23 cellular contexts compared by ENCODE assay signal in genomic region chr7:77413128-77413527, GRCh38. TPM values are rescaled to one million over a fixed set of nuclear protein-coding genes. Genes with fewer than 3 reads are reported as not detected.
A peak's percentile ranks its signal among the peaks of the same experiment; 100 is the strongest.
DNase-seq lines count a peak whose midpoint lies in the region; ATAC-seq, FAIRE-seq and TF ChIP-seq lines count a peak whose summit lies in the region.
"Had no signal": no experiment of that assay in that cellular context is flagged by ENCODE, and none has a peak within 500 bp of the region (broad histone marks: within the 10 kb centered on the region; RNA-seq: fewer than 3 reads in every experiment).

No MANE protein-coding gene starts in this region.

- H3K27me3 ChIP-seq in astrocyte (ENCODE audit: insufficient read depth, low read length) = no peaks in the 10 kb centered on the region
- H3K27me3 ChIP-seq in right atrium auricular region = no peaks in the 10 kb centered on the region

- TF ChIP-seq CTCF in astrocyte (IDR thresholded peaks at IDR 0.05; ENCODE audit: insufficient read depth, low read depth, low read length) (no peak), right atrium auricular region (IDR thresholded peaks at IDR 0.05) (no peak)

- CTCF ChIA-PET in activated naive CD4-positive, alpha-beta T cell treated with anti-CD3 and anti-CD28 coated beads, Interleukin-2, amount 10 ng/mL, durations not matched to agents 7 days and 5 days (lab: Charles Lee) = interaction anchor here (0.7 kb wide), 1 partner anchor 81 kb away, joined by 4 read pairs; no protein-coding TSS in a partner anchor

- no peaks in the 10 kb centered on the region for H3K36me3 ChIP-seq in astrocyte (ENCODE audit: insufficient read depth, low read length)
- no peaks in the 10 kb centered on the region for H3K36me3 ChIP-seq in right atrium auricular region

- ATAC-seq in naive B cell (ENCODE audit: low read depth in 2 of 2) (no peak), GM19452 (IDR thresholded peaks at IDR 0.05; ENCODE audit: unreplicated experiment) (no peak)
- ATAC-seq: activated CD8-positive, alpha-beta memory T cell treated with anti-CD3 and anti-CD28 coated beads, Interleukin-2, amount 10 ng/mL, durations not matched to agents 7 days and 5 days; Panc1 had no signal

- H3K4me3 ChIP-seq in astrocyte (ENCODE audit: insufficient read depth, low read depth, low read length) (no peak overlapping the region), right atrium auricular region (no peak overlapping the region)
- H3K4me3 ChIP-seq: skin epidermis had no signal

- FAIRE-seq in astrocyte (lab: Jason Lieb, UNC) = no peak

- no peak overlapping the region for H3K27ac Mint-ChIP-seq in activated naive CD4-positive, alpha-beta T cell treated with anti-CD3 and anti-CD28 coated beads, Interleukin-2, amount 50 U/mL, for 24 hours
- H3K27ac Mint-ChIP-seq in activated naive CD4-positive, alpha-beta T cell treated with anti-CD3 and anti-CD28 coated beads, Interleukin-2, amount 10 ng/mL, durations not matched to agents 7 days and 5 days = no peak overlapping the region
- H3K27ac Mint-ChIP-seq in astrocyte (ENCODE audit: unreplicated experiment) (peak overlapping the region; percentile 47), naive B cell (peak overlapping the region in 5 of 6 donors; percentile 82 to 93 (median 90))
- no peak overlapping the region for H3K27ac Mint-ChIP-seq in T-helper 2 cell treated with Interferon-gamma antibody and Interleukin-4, amounts not matched to agents 5 μg/mL and 100 μg/mL, for 36 hours
- H3K27ac Mint-ChIP-seq: activated CD8-positive, alpha-beta memory T cell treated with anti-CD3 and anti-CD28 coated beads, Interleukin-2, amount 10 ng/mL, durations not matched to agents 7 days and 5 days; activated naive CD8-positive, alpha-beta T cell treated with anti-CD3 and anti-CD28 coated beads, Interleukin-2, amount 10 ng/mL, durations not matched to agents 7 days and 5 days; mesothelial cell of epicardium; progenitor cell of endocrine pancreas had no signal

- no peak overlapping the region for H2AFZ ChIP-seq in astrocyte (ENCODE audit: low read depth, low read length)

- no peak for DNase-seq in activated naive CD4-positive, alpha-beta T cell treated with anti-CD3 and anti-CD28 coated beads, Interleukin-2, amount 10 ng/mL, durations not matched to agents 7 days and 5 days
- no peak for DNase-seq in astrocyte (ENCODE audit: low read depth)
- no peak for DNase-seq in naive B cell
- no peak for DNase-seq in right atrium auricular region (ENCODE audit: low spot score)
- no peak for DNase-seq in T-helper 2 cell treated with Interferon-gamma antibody and Interleukin-4, amounts not matched to agents 5 μg/mL and 100 μg/mL, for 36 hours (ENCODE audit: low spot score)
- DNase-seq in DMS 273 treated with DMSO at 0.1 percent for 48 hours (lab: John Stamatoyannopoulos, UW) = no peak
- DNase-seq: 8988T; activated CD8-positive, alpha-beta memory T cell treated with anti-CD3 and anti-CD28 coated beads, Interleukin-2, amount 10 ng/mL, durations not matched to agents 7 days and 5 days; activated naive CD8-positive, alpha-beta T cell treated with anti-CD3 and anti-CD28 coated beads, Interleukin-2, amount 10 ng/mL, durations not matched to agents 7 days and 5 days; GDM1; NCI-H1048; NCI-H1930; stimulated activated CD4-positive, alpha-beta T cell treated with anti-CD3 and anti-CD28 coated beads, Interleukin-2, amount 100 ng/mL, for 48 hours; T-helper 2 cell had no signal

- no peaks in the 10 kb centered on the region for H3K36me3 Mint-ChIP-seq in activated naive CD4-positive, alpha-beta T cell treated with anti-CD3 and anti-CD28 coated beads, Interleukin-2, amount 50 U/mL, for 24 hours
- H3K36me3 Mint-ChIP-seq in activated naive CD4-positive, alpha-beta T cell treated with anti-CD3 and anti-CD28 coated beads, Interleukin-2, amount 10 ng/mL, durations not matched to agents 7 days and 5 days = peaks cover 3% of the 10 kb centered on the region
- H3K36me3 Mint-ChIP-seq in astrocyte (ENCODE audit: low read depth, unreplicated experiment) (no peaks in the 10 kb centered on the region), naive B cell (no peaks in the 10 kb centered on the region)
- peaks cover 2% of the 10 kb centered on the region for H3K36me3 Mint-ChIP-seq in T-helper 2 cell treated with Interferon-gamma antibody and Interleukin-4, amounts not matched to agents 5 μg/mL and 100 μg/mL, for 36 hours (ENCODE audit: low read depth)
- H3K36me3 Mint-ChIP-seq: activated CD8-positive, alpha-beta memory T cell treated with anti-CD3 and anti-CD28 coated beads, Interleukin-2, amount 10 ng/mL, durations not matched to agents 7 days and 5 days; mesothelial cell of epicardium had no signal

- H3K9me3 Mint-ChIP-seq in activated naive CD4-positive, alpha-beta T cell treated with anti-CD3 and anti-CD28 coated beads, Interleukin-2, amount 50 U/mL, for 24 hours = no peaks in the 10 kb centered on the region
- no peaks in the 10 kb centered on the region for H3K9me3 Mint-ChIP-seq in activated naive CD4-positive, alpha-beta T cell treated with anti-CD3 and anti-CD28 coated beads, Interleukin-2, amount 10 ng/mL, durations not matched to agents 7 days and 5 days
- H3K9me3 Mint-ChIP-seq in astrocyte (ENCODE audit: unreplicated experiment) (no peaks in the 10 kb centered on the region), naive B cell (no peaks in the 10 kb centered on the region)
- no peaks in the 10 kb centered on the region for H3K9me3 Mint-ChIP-seq in T-helper 2 cell treated with Interferon-gamma antibody and Interleukin-4, amounts not matched to agents 5 μg/mL and 100 μg/mL, for 36 hours
- H3K9me3 Mint-ChIP-seq: activated naive CD8-positive, alpha-beta T cell treated with anti-CD3 and anti-CD28 coated beads, Interleukin-2, amount 10 ng/mL, durations not matched to agents 7 days and 5 days; mesothelial cell of epicardium; stimulated activated naive CD8-positive, alpha-beta T cell treated with anti-CD3 and anti-CD28 coated beads, Interleukin-15, Interleukin-2, amounts not matched to agents 100 ng/mL and 50 ng/mL, for 24 hours had no signal

- H3K27ac ChIP-seq in astrocyte (ENCODE audit: low read depth, low read length) (no peak overlapping the region), right atrium auricular region (no peak overlapping the region)
- H3K27ac ChIP-seq: HL-60, KMS-11 had no signal

- no peaks in the 10 kb centered on the region for H3K79me2 ChIP-seq in astrocyte (ENCODE audit: insufficient read depth, low read length)

- peaks cover 63% of the 10 kb centered on the region for H3K4me1 Mint-ChIP-seq in activated naive CD4-positive, alpha-beta T cell treated with anti-CD3 and anti-CD28 coated beads, Interleukin-2, amount 50 U/mL, for 24 hours
- peaks cover 28% of the 10 kb centered on the region for H3K4me1 Mint-ChIP-seq in activated naive CD4-positive, alpha-beta T cell treated with anti-CD3 and anti-CD28 coated beads, Interleukin-2, amount 10 ng/mL, durations not matched to agents 7 days and 5 days
- H3K4me1 Mint-ChIP-seq in astrocyte (ENCODE audit: low read depth, unreplicated experiment) (peaks cover 30% of the 10 kb centered on the region), naive B cell (peaks cover 43 to 84% (median 76%) of the 10 kb centered on the region in 3 donors)
- peaks cover 20% of the 10 kb centered on the region for H3K4me1 Mint-ChIP-seq in T-helper 2 cell treated with Interferon-gamma antibody and Interleukin-4, amounts not matched to agents 5 μg/mL and 100 μg/mL, for 36 hours (ENCODE audit: low read depth)

- H3K4me1 ChIP-seq in astrocyte (ENCODE audit: insufficient read depth, low read length) (peaks cover 24% of the 10 kb centered on the region), right atrium auricular region (peaks cover 0 to 9% of the 10 kb centered on the region in 2 donors)

- peak overlapping the region; percentile 30 for H3K4me3 Mint-ChIP-seq in activated naive CD4-positive, alpha-beta T cell treated with anti-CD3 and anti-CD28 coated beads, Interleukin-2, amount 50 U/mL, for 24 hours
- H3K4me3 Mint-ChIP-seq in activated naive CD4-positive, alpha-beta T cell treated with anti-CD3 and anti-CD28 coated beads, Interleukin-2, amount 10 ng/mL, durations not matched to agents 7 days and 5 days = no peak overlapping the region
- H3K4me3 Mint-ChIP-seq in astrocyte (ENCODE audit: unreplicated experiment) (no peak overlapping the region), naive B cell (peak overlapping the region; percentile 67 to 95 (median 91))
- H3K4me3 Mint-ChIP-seq in T-helper 2 cell treated with Interferon-gamma antibody and Interleukin-4, amounts not matched to agents 5 μg/mL and 100 μg/mL, for 36 hours = no peak overlapping the region
- H3K4me3 Mint-ChIP-seq: activated CD8-positive, alpha-beta memory T cell treated with anti-CD3 and anti-CD28 coated beads, Interleukin-2, amount 10 ng/mL, durations not matched to agents 7 days and 5 days; activated naive CD8-positive, alpha-beta T cell treated with anti-CD3 and anti-CD28 coated beads, Interleukin-2, amount 10 ng/mL, durations not matched to agents 7 days and 5 days; mesothelial cell of epicardium had no signal

- H4K20me1 ChIP-seq in astrocyte (ENCODE audit: insufficient read depth, low read length) = no peaks in the 10 kb centered on the region

- no peaks in the 10 kb centered on the region for H3K9me3 ChIP-seq in astrocyte (ENCODE audit: insufficient read depth, low read depth, low read length)
- no peaks in the 10 kb centered on the region for H3K9me3 ChIP-seq in right atrium auricular region

- no peaks in the 10 kb centered on the region for H3K27me3 Mint-ChIP-seq in activated naive CD4-positive, alpha-beta T cell treated with anti-CD3 and anti-CD28 coated beads, Interleukin-2, amount 50 U/mL, for 24 hours
- H3K27me3 Mint-ChIP-seq in activated naive CD4-positive, alpha-beta T cell treated with anti-CD3 and anti-CD28 coated beads, Interleukin-2, amount 10 ng/mL, durations not matched to agents 7 days and 5 days = peaks cover 4% of the 10 kb centered on the region
- H3K27me3 Mint-ChIP-seq in astrocyte (ENCODE audit: low read depth, unreplicated experiment) (no peaks in the 10 kb centered on the region), naive B cell (no peaks in the 10 kb centered on the region)
- peaks cover 41% of the 10 kb centered on the region for H3K27me3 Mint-ChIP-seq in T-helper 2 cell treated with Interferon-gamma antibody and Interleukin-4, amounts not matched to agents 5 μg/mL and 100 μg/mL, for 36 hours (ENCODE audit: low read depth)

- no peak overlapping the region for H3K9ac ChIP-seq in astrocyte (ENCODE audit: low read length)
- H3K9ac ChIP-seq: KMS-11 had no signal

- H3K4me2 ChIP-seq in astrocyte (ENCODE audit: low read length) = no peak overlapping the region
- H3K4me2 ChIP-seq: KMS-11 had no signal

RNA-seq across cellular contexts. Expression of gene GSAP, which starts 3.0 kb away (rescaled TPM):
- total RNA-seq in astrocyte (2.7 and 4.1 TPM in 2 replicates), right atrium auricular region (10 to 100 TPM in 1 of 2 donors, 1 to 10 TPM in 1; 6.4 to 13.5 TPM)
- 100 to 1,000 TPM in 1 of 6 donors, 10 to 100 TPM in 5; 37.6 to 102 (median 43.5) TPM for polyA plus RNA-seq in naive B cell (ENCODE audit: low read depth in 6 of 6)

Comparison
In these comparisons a context has a peak if more than half of its experiments do, and no peak if none do; other contexts are left out.
1. H3K4me3 Mint-ChIP-seq: peak in activated naive CD4-positive, alpha-beta T cell treated with anti-CD3 and anti-CD28 coated beads, Interleukin-2, amount 50 U/mL, for 24 hours (single experiment) and naive B cell (8 of 8); none in activated naive CD4-positive, alpha-beta T cell treated with anti-CD3 and anti-CD28 coated beads, Interleukin-2, amount 10 ng/mL, durations not matched to agents 7 days and 5 days (single experiment), astrocyte (single experiment) and T-helper 2 cell treated with Interferon-gamma antibody and Interleukin-4, amounts not matched to agents 5 μg/mL and 100 μg/mL, for 36 hours (single experiment).
2. H3K27ac Mint-ChIP-seq: peak in astrocyte (single experiment) and naive B cell (5 of 6); none in activated naive CD4-positive, alpha-beta T cell treated with anti-CD3 and anti-CD28 coated beads, Interleukin-2, amount 50 U/mL, for 24 hours (single experiment), activated naive CD4-positive, alpha-beta T cell treated with anti-CD3 and anti-CD28 coated beads, Interleukin-2, amount 10 ng/mL, durations not matched to agents 7 days and 5 days (single experiment) and T-helper 2 cell treated with Interferon-gamma antibody and Interleukin-4, amounts not matched to agents 5 μg/mL and 100 μg/mL, for 36 hours (single experiment).